14 cellular contexts compared by ENCODE assay signal in the genomic region with DNA sequence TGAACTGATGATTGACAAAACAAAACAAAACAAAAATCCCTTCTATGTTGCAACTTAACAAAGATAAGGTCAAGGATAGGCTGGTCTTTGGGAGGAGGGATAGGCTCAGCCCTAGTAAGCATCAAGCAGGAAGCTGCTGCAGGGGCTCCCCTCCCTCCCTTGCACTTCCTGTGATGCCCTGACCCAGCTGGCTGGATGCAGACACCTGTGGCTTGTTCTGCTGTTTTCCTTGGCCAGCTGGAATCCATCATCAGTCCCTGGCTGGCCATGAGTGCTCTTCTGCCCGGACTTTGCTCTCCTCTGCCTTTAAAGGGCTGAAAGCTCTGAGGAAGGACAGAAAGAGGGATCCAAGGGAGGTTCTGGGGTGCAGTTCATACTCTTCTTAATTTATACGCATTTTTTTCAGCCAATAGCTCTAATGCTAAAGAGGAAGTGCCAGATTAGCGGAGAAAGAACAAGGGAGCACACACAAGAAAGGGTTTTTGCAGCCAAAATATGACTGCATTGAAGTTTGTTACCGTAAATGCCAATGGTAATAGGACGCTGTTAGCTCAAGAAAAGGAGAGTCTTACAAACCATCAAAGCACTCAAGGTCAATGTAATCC. TPM values are rescaled to one million over a fixed set of nuclear protein-coding genes. Genes with fewer than 3 reads are reported as not detected.
DNase-seq lines count a peak whose midpoint lies in the region; ATAC-seq, FAIRE-seq and TF ChIP-seq lines count a peak whose summit lies in the region.
"Had no signal": no experiment of that assay in that cellular context is flagged by ENCODE, and none has a peak within 500 bp of the region (broad histone marks: within the 10 kb centered on the region; RNA-seq: fewer than 3 reads in every experiment).

No MANE protein-coding gene starts in this region.

- H3K79me2 ChIP-seq in astrocyte (ENCODE audit: insufficient read depth, low read length): no peaks in the 10 kb centered on the region

- no peak overlapping the region for H2AFZ ChIP-seq in astrocyte (ENCODE audit: low read depth, low read length)

- H3K9me3 Mint-ChIP-seq in astrocyte (ENCODE audit: unreplicated experiment) (no peaks in the 10 kb centered on the region), naive B cell (no peaks in the 10 kb centered on the region)
- H3K9me3 Mint-ChIP-seq in activated CD4-positive, alpha-beta T cell treated with anti-CD3 and anti-CD28 coated beads, Interleukin-2, amount 10 ng/mL, durations not matched to agents 24 days and 14 days: no peaks in the 10 kb centered on the region

- H3K4me1 Mint-ChIP-seq in astrocyte (ENCODE audit: low read depth, unreplicated experiment) (no peaks in the 10 kb centered on the region), naive B cell (peaks cover 6 to 8% (median 7%) of the 10 kb centered on the region in 3 donors)
- H3K4me1 Mint-ChIP-seq in activated CD4-positive, alpha-beta T cell treated with anti-CD3 and anti-CD28 coated beads, Interleukin-2, amount 10 ng/mL, durations not matched to agents 24 days and 14 days: no peaks in the 10 kb centered on the region
- H3K4me1 Mint-ChIP-seq: immature natural killer cell had no signal

- H3K27me3 Mint-ChIP-seq in astrocyte (ENCODE audit: low read depth, unreplicated experiment): no peaks in the 10 kb centered on the region
- no peaks in the 10 kb centered on the region for H3K27me3 Mint-ChIP-seq in naive B cell
- H3K27me3 Mint-ChIP-seq in activated CD4-positive, alpha-beta T cell treated with anti-CD3 and anti-CD28 coated beads, Interleukin-2, amount 10 ng/mL, durations not matched to agents 24 days and 14 days: peaks cover 11% of the 10 kb centered on the region

- intact Hi-C loops in activated CD4-positive, alpha-beta T cell treated with anti-CD3 and anti-CD28 coated beads, Interleukin-2, amount 10 ng/mL, durations not matched to agents 24 days and 14 days (cut with micrococcal nuclease): no loop called here

- no peaks in the 10 kb centered on the region for H3K36me3 ChIP-seq in astrocyte (ENCODE audit: insufficient read depth, low read length)

- peak; percentile 37 for FAIRE-seq in astrocyte (lab: Jason Lieb, UNC)

- peak; percentile 96 for DNase-seq in DMS53 treated with DMSO at 0.1 percent for 48 hours (lab: John Stamatoyannopoulos, UW; ENCODE audit: unreplicated experiment)
- DNase-seq in NCI-H2029 (lab: John Stamatoyannopoulos, UW): peak; percentile 90
- no peak for DNase-seq in astrocyte (ENCODE audit: low read depth)
- no peak for DNase-seq in naive B cell
- no peak for DNase-seq in activated CD4-positive, alpha-beta T cell treated with anti-CD3 and anti-CD28 coated beads, Interleukin-2, amount 10 ng/mL, durations not matched to agents 24 days and 14 days
- DNase-seq in NCI-H1694 treated with DMSO at 0.1 percent for 48 hours (lab: John Stamatoyannopoulos, UW): no peak
- DNase-seq in G401 (ENCODE audit: low spot score): no peak
- DNase-seq in activated T-cell treated with anti-CD3 and anti-CD28 coated beads for 4 hours: no peak
- DNase-seq: activated CD4-positive, alpha-beta T cell treated with anti-CD3 and anti-CD28 coated beads, Interleukin-2, amount 50 U/mL, for 4 hours; central memory CD4-positive, alpha-beta T cell; esophagus squamous epithelium; immature natural killer cell had no signal

- H3K36me3 Mint-ChIP-seq in astrocyte (ENCODE audit: low read depth, unreplicated experiment): peaks cover 5% of the 10 kb centered on the region
- H3K36me3 Mint-ChIP-seq in naive B cell: no peaks in the 10 kb centered on the region
- H3K36me3 Mint-ChIP-seq in activated CD4-positive, alpha-beta T cell treated with anti-CD3 and anti-CD28 coated beads, Interleukin-2, amount 10 ng/mL, durations not matched to agents 24 days and 14 days (ENCODE audit: low read depth): no peaks in the 10 kb centered on the region
- H3K36me3 Mint-ChIP-seq: immature natural killer cell had no signal

- TF ChIP-seq CTCF in astrocyte (IDR thresholded peaks at IDR 0.05; ENCODE audit: insufficient read depth, low read depth, low read length): no peak

- H3K4me3 ChIP-seq in astrocyte (ENCODE audit: insufficient read depth, low read depth, low read length): no peak overlapping the region
- H3K4me3 ChIP-seq: esophagus squamous epithelium had no signal

- H3K27me3 ChIP-seq in astrocyte (ENCODE audit: insufficient read depth, low read length): no peaks in the 10 kb centered on the region
- H3K27me3 ChIP-seq: esophagus squamous epithelium had no signal

- H3K4me3 Mint-ChIP-seq in astrocyte (ENCODE audit: unreplicated experiment) (no peak overlapping the region), naive B cell (peak overlapping the region in 5 of 8 donors; percentile 11 to 78 (median 48))
- no peak overlapping the region for H3K4me3 Mint-ChIP-seq in activated CD4-positive, alpha-beta T cell treated with anti-CD3 and anti-CD28 coated beads, Interleukin-2, amount 10 ng/mL, durations not matched to agents 24 days and 14 days
- H3K4me3 Mint-ChIP-seq: immature natural killer cell had no signal

- H3K9ac ChIP-seq in astrocyte (ENCODE audit: low read length): no peak overlapping the region

- H3K9me3 ChIP-seq in astrocyte (ENCODE audit: insufficient read depth, low read depth, low read length): no peaks in the 10 kb centered on the region
- H3K9me3 ChIP-seq: esophagus squamous epithelium had no signal

- no peaks in the 10 kb centered on the region for H4K20me1 ChIP-seq in astrocyte (ENCODE audit: insufficient read depth, low read length)

- no peak overlapping the region for H3K27ac ChIP-seq in astrocyte (ENCODE audit: low read depth, low read length)
- H3K27ac ChIP-seq: esophagus squamous epithelium had no signal

- in situ Hi-C loops in G401 (cut with HindIII; ENCODE audit: low sequenced_read_pairs): no loop called here

- peaks cover 7% of the 10 kb centered on the region for H3K4me1 ChIP-seq in astrocyte (ENCODE audit: insufficient read depth, low read length)

- H3K27ac Mint-ChIP-seq in astrocyte (ENCODE audit: unreplicated experiment) (no peak overlapping the region), naive B cell (peak overlapping the region in 2 of 6 donors; percentile 35 to 49)
- no peak overlapping the region for H3K27ac Mint-ChIP-seq in activated CD4-positive, alpha-beta T cell treated with anti-CD3 and anti-CD28 coated beads, Interleukin-2, amount 10 ng/mL, durations not matched to agents 24 days and 14 days
- H3K27ac Mint-ChIP-seq: immature natural killer cell had no signal

- ATAC-seq in naive B cell (ENCODE audit: low read depth in 2 of 2): peak; percentile 37 to 44

- H3K4me2 ChIP-seq in astrocyte (ENCODE audit: low read length): no peak overlapping the region

RNA-seq across cellular contexts. Expression of a gene that starts 19.9 kb away (rescaled TPM):
- total RNA-seq in astrocyte: not detected in 2 replicates
- not detected for polyA plus RNA-seq in naive B cell (ENCODE audit: low read depth in 6 of 6)
- total RNA-seq in activated CD4-positive, alpha-beta T cell treated with anti-CD3 and anti-CD28 coated beads, Interleukin-2, amount 10 ng/mL, durations not matched to agents 24 days and 14 days: not detected in 2 replicates
- not detected in 2 replicates for total RNA-seq in G401 (2014; rRNA removed; shearing (Covaris generic))
- total RNA-seq: esophagus squamous epithelium; T-helper 1 cell treated with Interleukin-12 subunit alpha and Interleukin-12 subunit beta and Interleukin-4 antibody, amounts not matched to agents 30 ng/mL and 1 ng/mL, for 36 hours had no signal
- polyA plus RNA-seq: immature natural killer cell, thymus had no signal

Comparison
In these comparisons a context has a peak if more than half of its experiments do, and no peak if none do; other contexts are left out.
1. DNase-seq: peak in DMS53 treated with DMSO at 0.1 percent for 48 hours (single experiment) and NCI-H2029 (single experiment); none in astrocyte (single experiment), naive B cell (single experiment), activated CD4-positive, alpha-beta T cell treated with anti-CD3 and anti-CD28 coated beads, Interleukin-2, amount 10 ng/mL, durations not matched to agents 24 days and 14 days (single experiment), NCI-H1694 treated with DMSO at 0.1 percent for 48 hours (single experiment), G401 (single experiment) and activated T-cell treated with anti-CD3 and anti-CD28 coated beads for 4 hours (single experiment).
2. H3K4me3 Mint-ChIP-seq: peak in naive B cell (5 of 8); none in astrocyte (single experiment) and activated CD4-positive, alpha-beta T cell treated with anti-CD3 and anti-CD28 coated beads, Interleukin-2, amount 10 ng/mL, durations not matched to agents 24 days and 14 days (single experiment).